In the genomic region with DNA sequence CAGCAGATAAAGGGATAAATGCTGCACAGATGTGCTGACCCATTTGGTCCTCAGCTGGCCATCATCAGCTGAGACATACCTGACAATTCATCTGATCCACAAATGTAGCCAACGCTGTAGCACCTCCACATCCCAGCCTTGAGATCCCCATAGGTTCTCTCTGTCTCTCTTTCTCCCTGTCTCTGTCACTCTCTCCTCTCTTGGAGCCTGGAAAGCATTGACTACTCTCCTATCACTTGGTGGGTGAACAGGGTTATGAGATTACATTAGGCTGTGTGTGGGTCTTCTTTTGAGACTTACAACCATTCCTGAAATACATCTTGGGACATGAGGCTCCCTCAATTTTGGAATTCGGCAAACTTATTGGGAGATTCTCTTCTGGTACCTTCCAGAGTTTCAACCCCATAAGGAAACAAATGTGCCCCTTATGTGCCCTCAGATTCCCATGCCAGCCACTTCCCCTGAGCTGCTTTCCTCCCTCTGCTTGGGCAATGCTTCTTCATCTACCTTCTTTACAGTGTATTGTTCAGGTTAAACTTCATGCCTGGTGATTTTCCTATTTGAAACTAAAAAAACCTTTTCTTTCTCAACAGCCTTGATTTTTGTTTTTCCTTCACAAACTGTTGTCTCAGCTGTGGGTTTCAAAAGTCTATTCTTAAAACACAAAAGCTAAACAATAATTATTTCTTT, we compare ENCODE assay signal across 1 cellular context.
TF ChIP-seq lines count a peak whose summit lies in the region.

No MANE protein-coding gene starts in this region.

TF ChIP-seq in SK-N-SH, 30 proteins besides CTCF, POLR2A, EP300 and RAD21 (continued from another document):
- TF ChIP-seq, protein P1, sequence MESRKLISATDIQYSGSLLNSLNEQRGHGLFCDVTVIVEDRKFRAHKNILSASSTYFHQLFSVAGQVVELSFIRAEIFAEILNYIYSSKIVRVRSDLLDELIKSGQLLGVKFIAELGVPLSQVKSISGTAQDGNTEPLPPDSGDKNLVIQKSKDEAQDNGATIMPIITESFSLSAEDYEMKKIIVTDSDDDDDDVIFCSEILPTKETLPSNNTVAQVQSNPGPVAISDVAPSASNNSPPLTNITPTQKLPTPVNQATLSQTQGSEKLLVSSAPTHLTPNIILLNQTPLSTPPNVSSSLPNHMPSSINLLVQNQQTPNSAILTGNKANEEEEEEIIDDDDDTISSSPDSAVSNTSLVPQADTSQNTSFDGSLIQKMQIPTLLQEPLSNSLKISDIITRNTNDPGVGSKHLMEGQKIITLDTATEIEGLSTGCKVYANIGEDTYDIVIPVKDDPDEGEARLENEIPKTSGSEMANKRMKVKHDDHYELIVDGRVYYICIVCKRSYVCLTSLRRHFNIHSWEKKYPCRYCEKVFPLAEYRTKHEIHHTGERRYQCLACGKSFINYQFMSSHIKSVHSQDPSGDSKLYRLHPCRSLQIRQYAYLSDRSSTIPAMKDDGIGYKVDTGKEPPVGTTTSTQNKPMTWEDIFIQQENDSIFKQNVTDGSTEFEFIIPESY (IDR thresholded peaks at IDR 0.05; ENCODE audit: borderline replicate concordance, low read depth), result no peak
- TF ChIP-seq POLR2AphosphoS5 (IDR thresholded peaks at IDR 0.05; ENCODE audit: low read depth, low read length), result no peak
- TF ChIP-seq GABPA (IDR thresholded peaks at IDR 0.05; ENCODE audit: low read depth), result no peak
- TF ChIP-seq RCOR1 (IDR thresholded peaks at IDR 0.05; ENCODE audit: low read length), result no peak
- no peak for TF ChIP-seq TEAD4 (IDR thresholded peaks at IDR 0.05; ENCODE audit: borderline replicate concordance, insufficient read depth)
